In genomic region chr11:124798991-124799383, GRCh38 we compare ENCODE assay signal across 8 cellular contexts. TPM values are rescaled to one million over a fixed set of nuclear protein-coding genes. Genes with fewer than 3 reads are reported as not detected.
A peak's percentile ranks its signal among the peaks of the same experiment; 100 is the strongest.
DNase-seq lines count a peak whose midpoint lies in the region; ATAC-seq and TF ChIP-seq lines count a peak whose summit lies in the region.

No MANE protein-coding gene starts in this region.

- no peaks in the 10 kb centered on the region for H3K27me3 Mint-ChIP-seq in activated T-cell treated with anti-CD3 and anti-CD28 coated beads, Interleukin-2, amount 50 U/mL, for 4 hours (ENCODE audit: low read depth)
- no peaks in the 10 kb centered on the region for H3K27me3 Mint-ChIP-seq in central memory CD8-positive, alpha-beta T cell

- ATAC-seq in activated T-cell treated with anti-CD3 and anti-CD28 coated beads, Interleukin-2, amount 50 U/mL, for 4 hours, result no peak
- ATAC-seq in central memory CD8-positive, alpha-beta T cell (replicated peaks; ENCODE audit: extremely low read depth, poor library complexity, severe bottlenecking), result no peak
- ATAC-seq in mucosa of descending colon (no peak), HG03025 (IDR thresholded peaks at IDR 0.05; ENCODE audit: low FRiP score, unreplicated experiment) (no peak)

- CTCF ChIA-PET in HEK293T (lab: Yijun Ruan, JAX), result interaction anchor here (0.7 to 1.1 kb wide), 3 partner anchors 15 to 38 kb away, joined by 3 to 4 read pairs (median 4); no protein-coding TSS in a partner anchor

- intact Hi-C loops in mucosa of descending colon (cut with DNase I, micrococcal nuclease), result no loop called here

- POLR2A ChIA-PET in HEK293T (lab: Yijun Ruan, JAX), result interaction anchor here (1.2 to 1.4 kb wide), 2 partner anchors 32 to 38 kb away, joined by 4 to 5 read pairs; no protein-coding TSS in a partner anchor

- H3K4me1 Mint-ChIP-seq in activated T-cell treated with anti-CD3 and anti-CD28 coated beads, Interleukin-2, amount 50 U/mL, for 4 hours (ENCODE audit: low read depth), result peaks cover 34% of the 10 kb centered on the region
- peaks cover 16% of the 10 kb centered on the region for H3K4me1 Mint-ChIP-seq in central memory CD8-positive, alpha-beta T cell

- peak overlapping the region; percentile 91 for H3K4me3 Mint-ChIP-seq in activated T-cell treated with anti-CD3 and anti-CD28 coated beads, Interleukin-2, amount 50 U/mL, for 4 hours
- H3K4me3 Mint-ChIP-seq in central memory CD8-positive, alpha-beta T cell, result peak overlapping the region; percentile 91

- no peaks in the 10 kb centered on the region for H3K9me3 ChIP-seq in mucosa of descending colon

- no peaks in the 10 kb centered on the region for H3K9me3 Mint-ChIP-seq in activated T-cell treated with anti-CD3 and anti-CD28 coated beads, Interleukin-2, amount 50 U/mL, for 4 hours
- no peaks in the 10 kb centered on the region for H3K9me3 Mint-ChIP-seq in central memory CD8-positive, alpha-beta T cell

- TF ChIP-seq CTCF in mucosa of descending colon (IDR thresholded peaks at IDR 0.05), result no peak

- no peak for DNase-seq in activated T-cell treated with anti-CD3 and anti-CD28 coated beads, Interleukin-2, amount 50 U/mL, for 4 hours
- no peak for DNase-seq in activated T-cell treated with anti-CD3 and anti-CD28 coated beads, Interleukin-2, amount 50 U/mL, for 1 hour
- peak; percentile 15 for DNase-seq in HEK293T (ENCODE audit: extremely low spot score)
- DNase-seq in NCI-H69 (lab: John Stamatoyannopoulos, UW), result peak; percentile 38
- no peak for DNase-seq in central memory CD8-positive, alpha-beta T cell (ENCODE audit: low spot score in 2 of 2)
- DNase-seq in mucosa of descending colon, result peak in 1 of 3 donors; percentile 8
- DNase-seq in activated CD4-positive, alpha-beta T cell treated with anti-CD3 and anti-CD28 coated beads, Interleukin-2, amount 50 U/mL, for 1 hour, result no peak

- no peaks in the 10 kb centered on the region for H3K36me3 ChIP-seq in mucosa of descending colon (ENCODE audit: low read depth)

- H3K4me1 ChIP-seq in mucosa of descending colon (ENCODE audit: low read depth), result peaks cover 11% of the 10 kb centered on the region

- no peaks in the 10 kb centered on the region for H3K36me3 Mint-ChIP-seq in activated T-cell treated with anti-CD3 and anti-CD28 coated beads, Interleukin-2, amount 50 U/mL, for 4 hours (ENCODE audit: insufficient read depth)
- H3K36me3 Mint-ChIP-seq in central memory CD8-positive, alpha-beta T cell (ENCODE audit: insufficient read depth), result peaks cover 10% of the 10 kb centered on the region

- H3K4me3 ChIP-seq in mucosa of descending colon, result peak overlapping the region; percentile 97

- H3K27ac Mint-ChIP-seq in central memory CD8-positive, alpha-beta T cell (ENCODE audit: low read depth), result peak overlapping the region; percentile 89

TF ChIP-seq in HEK293T, 16 proteins besides CTCF, POLR2A, EP300 and RAD21:
- TF ChIP-seq L3MBTL2 (conservative IDR thresholded peaks at IDR 0.05) (no peak), FOXK2 (IDR thresholded peaks at IDR 0.05) (no peak), SUZ12 (IDR thresholded peaks at IDR 0.05) (no peak)

RNA-seq across cellular contexts. Expression of gene MSANTD2, which starts 1.2 kb away (rescaled TPM):
- total RNA-seq in activated T-cell treated with anti-CD3 and anti-CD28 coated beads, Interleukin-2, amount 50 U/mL, for 4 hours, result 10 to 100 TPM in 1 of 3 donors, 1 to 10 TPM in 2; 9.0 to 10.2 (median 9.2) TPM
- 10 to 100 TPM in 1 of 3 donors, 1 to 10 TPM in 2; 7.2 to 13.6 (median 8.4) TPM for total RNA-seq in mucosa of descending colon

RNA-seq across cellular contexts. Expression of gene ESAM, which starts 36.9 kb away (rescaled TPM):
- under 1 TPM; 0.40 to 0.66 (median 0.65) TPM for total RNA-seq in activated T-cell treated with anti-CD3 and anti-CD28 coated beads, Interleukin-2, amount 50 U/mL, for 4 hours
- total RNA-seq in mucosa of descending colon, result 10 to 100 TPM in 1 of 3 donors, 1 to 10 TPM in 2; 7.7 to 11.5 (median 8.4) TPM

RNA-seq across cellular contexts. Expression of gene VSIG2, which starts 46.9 kb away (rescaled TPM):
- not detected for total RNA-seq in activated T-cell treated with anti-CD3 and anti-CD28 coated beads, Interleukin-2, amount 50 U/mL, for 4 hours
- total RNA-seq in mucosa of descending colon, result 100 to 1,000 TPM in 2 of 3 donors, 10 to 100 TPM in 1; 78.6 to 268 (median 126) TPM

RNA-seq across cellular contexts. Expression of gene NRGN, which starts 59.2 kb away (rescaled TPM):
- 1 to 10 TPM; 1.2 to 2.4 (median 1.6) TPM for total RNA-seq in activated T-cell treated with anti-CD3 and anti-CD28 coated beads, Interleukin-2, amount 50 U/mL, for 4 hours
- 1 to 10 TPM; 1.7 to 5.3 (median 2.0) TPM for total RNA-seq in mucosa of descending colon

Comparison
In these comparisons a context has a peak if more than half of its experiments do, and no peak if none do; other contexts are left out.
1. DNase-seq: peak in HEK293T (single experiment) and NCI-H69 (single experiment); none in activated T-cell treated with anti-CD3 and anti-CD28 coated beads, Interleukin-2, amount 50 U/mL, for 4 hours (single experiment), activated T-cell treated with anti-CD3 and anti-CD28 coated beads, Interleukin-2, amount 50 U/mL, for 1 hour (single experiment), central memory CD8-positive, alpha-beta T cell (0 of 2) and activated CD4-positive, alpha-beta T cell treated with anti-CD3 and anti-CD28 coated beads, Interleukin-2, amount 50 U/mL, for 1 hour (single experiment).
2. RNA of gene ESAM, which starts 36.9 kb away (total RNA-seq): 7.7 to 11.5 TPM in mucosa of descending colon; 0.40 to 0.66 TPM in activated T-cell treated with anti-CD3 and anti-CD28 coated beads, Interleukin-2, amount 50 U/mL, for 4 hours; every median in the first group is over 4 times any median in the second.
3. RNA of gene VSIG2, which starts 46.9 kb away (total RNA-seq): 78.6 to 268 TPM in mucosa of descending colon; not detected in activated T-cell treated with anti-CD3 and anti-CD28 coated beads, Interleukin-2, amount 50 U/mL, for 4 hours; every median in the first group is over 10 times any median in the second.